In genomic region chr12:1171657-1172056, GRCh38 we compare ENCODE assay signal across 12 cellular contexts.
DNase-seq lines count a peak whose midpoint lies in the region; ATAC-seq, FAIRE-seq and TF ChIP-seq lines count a peak whose summit lies in the region.
"Had no signal": no experiment of that assay in that cellular context is flagged by ENCODE, and none has a peak within 500 bp of the region (broad histone marks: within the 10 kb centered on the region; RNA-seq: fewer than 3 reads in every experiment).

No MANE protein-coding gene starts in this region.

- H3K36me3 ChIP-seq in adipocyte (ENCODE audit: control insufficient read depth, insufficient read depth, low read length, severe bottlenecking) (no peaks in the 10 kb centered on the region), suprapubic skin (no peaks in the 10 kb centered on the region)

- 29% methylated on average over 1 of the region's 1 CpG for WGBS in suprapubic skin

- CTCF ChIA-PET in T-cell (lab: Charles Lee): no interaction called here

- H3K27ac ChIP-seq in suprapubic skin: no peak overlapping the region
- H3K27ac ChIP-seq: tibial artery had no signal

- TF ChIP-seq POLR2A in GM12891 (IDR thresholded peaks at IDR 0.05; ENCODE audit: low read depth, low read length) (no peak), suprapubic skin (IDR thresholded peaks at IDR 0.05) (no peak)

- H3K36me3 Mint-ChIP-seq in T-cell: peaks cover 23% of the 10 kb centered on the region

- peaks cover 0 to 2% (median 0%) of the 10 kb centered on the region in 3 donors for H3K4me1 Mint-ChIP-seq in T-cell

- ATAC-seq in HG02884 (IDR thresholded peaks at IDR 0.05; ENCODE audit: unreplicated experiment) (no peak), T-cell (replicated peaks in 1 of 4) (no peak)

- no peak for TF ChIP-seq CTCF in suprapubic skin (IDR thresholded peaks at IDR 0.05)

- H3K4me1 ChIP-seq in adipocyte (ENCODE audit: control insufficient read depth, insufficient read depth, low read length): peaks cover 3% of the 10 kb centered on the region
- peaks cover 10% of the 10 kb centered on the region for H3K4me1 ChIP-seq in suprapubic skin
- H3K4me1 ChIP-seq: tibial artery had no signal

- no peaks in the 10 kb centered on the region for H3K27me3 Mint-ChIP-seq in T-cell
- H3K27me3 Mint-ChIP-seq: activated naive CD8-positive, alpha-beta T cell had no signal

- no peak overlapping the region for H3K4me3 ChIP-seq in adipocyte (ENCODE audit: low read length)
- no peak overlapping the region for H3K4me3 ChIP-seq in suprapubic skin
- H3K4me3 ChIP-seq: smooth muscle cell, tibial artery had no signal

- H3K9ac ChIP-seq in adipocyte (ENCODE audit: low read length): no peak overlapping the region

- peak; percentile 6 for DNase-seq in EH (ENCODE audit: low read depth)
- DNase-seq in NCI-H2107 (lab: John Stamatoyannopoulos, UW): peak; percentile 6
- DNase-seq in adipocyte (ENCODE audit: low read depth): peak; percentile 69
- DNase-seq in myocyte (ENCODE audit: low read depth): peak; percentile 87
- DNase-seq in GM12891 (ENCODE audit: insufficient read length, low spot score): no peak
- no peak for DNase-seq in suprapubic skin (ENCODE audit: low spot score in 2 of 2)
- no peak for DNase-seq in T-cell
- DNase-seq: T1000, tibial artery had no signal

- no peak for TF ChIP-seq EP300 in suprapubic skin (IDR thresholded peaks at IDR 0.05)

- no peak overlapping the region for H3K4me3 Mint-ChIP-seq in T-cell
- H3K4me3 Mint-ChIP-seq: activated naive CD8-positive, alpha-beta T cell had no signal

- H3K9me3 Mint-ChIP-seq in T-cell: no peaks in the 10 kb centered on the region

- no peak for FAIRE-seq in GM12891 (lab: Jason Lieb, UNC)

- H3K9me3 ChIP-seq in adipocyte (ENCODE audit: control insufficient read depth, low read length) (no peaks in the 10 kb centered on the region), suprapubic skin (no peaks in the 10 kb centered on the region)
- H3K9me3 ChIP-seq: tibial artery had no signal

- POLR2A ChIA-PET in T-cell (lab: Charles Lee): no interaction called here

- no peak overlapping the region for H3K27ac Mint-ChIP-seq in T-cell
- H3K27ac Mint-ChIP-seq: activated naive CD8-positive, alpha-beta T cell had no signal

- no peaks in the 10 kb centered on the region for H3K27me3 ChIP-seq in adipocyte (replicated peaks; ENCODE audit: control insufficient read depth, insufficient read depth, low read length)
- H3K27me3 ChIP-seq in suprapubic skin: no peaks in the 10 kb centered on the region
- H3K27me3 ChIP-seq: tibial artery had no signal

TF ChIP-seq in GM12891, 5 proteins besides CTCF, POLR2A, EP300 and RAD21:
- TF ChIP-seq PAX5 (IDR thresholded peaks at IDR 0.05; ENCODE audit: insufficient read depth, low read length, severe bottlenecking): no peak
- no peak for TF ChIP-seq SPI1 (IDR thresholded peaks at IDR 0.05; ENCODE audit: low read depth, low read length)
- TF ChIP-seq TAF1 (IDR thresholded peaks at IDR 0.05; ENCODE audit: low read depth, low read length): no peak
- no peak for TF ChIP-seq POLR2AphosphoS5 (IDR thresholded peaks at IDR 0.05; ENCODE audit: low read depth, low read length)
- no peak for TF ChIP-seq POU2F2 (IDR thresholded peaks at IDR 0.05; ENCODE audit: low read depth, low read length)

Comparison
In these comparisons a context has a peak if more than half of its experiments do, and no peak if none do; other contexts are left out.
1. DNase-seq: peak in EH (single experiment), NCI-H2107 (single experiment), adipocyte (single experiment) and myocyte (single experiment); none in GM12891 (single experiment), suprapubic skin (0 of 2) and T-cell (0 of 34).